Comparison of ENCODE assay signal across 1 cellular context in genomic region chrX:120090208-120090607, GRCh38.
TF ChIP-seq lines count a peak whose summit lies in the region.

No MANE protein-coding gene starts in this region.

TF ChIP-seq in WTC11, 78 proteins besides CTCF, POLR2A, EP300 and RAD21 (continued from another document):
- no peak for TF ChIP-seq FOXP4 (CRISPR knock-in tag; IDR thresholded peaks at IDR 0.05)
- no peak for TF ChIP-seq FOXK1 (CRISPR knock-in tag; IDR thresholded peaks at IDR 0.05)
- TF ChIP-seq KAT7 (CRISPR knock-in tag; IDR thresholded peaks at IDR 0.05; ENCODE audit: borderline replicate concordance) = no peak
- no peak for TF ChIP-seq USF1 (CRISPR knock-in tag; IDR thresholded peaks at IDR 0.05)
- no peak for TF ChIP-seq SMAD4 (CRISPR knock-in tag; IDR thresholded peaks at IDR 0.05)
TF ChIP-seq in WTC11: peak in this region for 0.
